ENCODE assay signal across 8 cellular contexts in the genomic region with DNA sequence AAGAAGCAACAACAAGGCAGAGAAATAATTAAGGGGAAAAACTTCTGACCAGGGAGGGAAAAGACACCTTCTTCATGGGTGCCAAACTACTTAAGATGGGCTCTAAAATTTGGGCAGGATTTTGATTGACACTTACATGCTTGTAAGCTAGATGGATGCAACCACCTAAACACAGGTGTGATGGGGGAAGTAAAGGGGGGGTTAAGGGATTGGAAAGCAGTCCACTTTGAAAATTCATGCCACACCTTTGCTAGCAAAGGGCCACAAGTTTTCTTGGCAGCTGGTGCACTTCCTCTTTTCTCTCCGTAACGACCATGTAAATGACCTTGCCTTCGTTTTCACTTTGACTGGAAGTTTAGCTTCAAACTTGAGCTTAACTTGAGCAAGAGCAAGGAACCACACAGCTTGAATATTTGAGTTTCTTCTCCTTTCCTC. TPM values are rescaled to one million over a fixed set of nuclear protein-coding genes. Genes with fewer than 3 reads are reported as not detected.
DNase-seq lines count a peak whose midpoint lies in the region; ATAC-seq and TF ChIP-seq lines count a peak whose summit lies in the region.

No MANE protein-coding gene starts in this region.

- ATAC-seq in GM18502 (IDR thresholded peaks at IDR 0.05; ENCODE audit: poor library complexity, unreplicated experiment) (peak; percentile 96), GM21619 (IDR thresholded peaks at IDR 0.05; ENCODE audit: unreplicated experiment) (peak; percentile 96)

- no peak for TF ChIP-seq EP300 in esophagus muscularis mucosa (IDR thresholded peaks at IDR 0.05)

- no peak overlapping the region for H3K4me3 ChIP-seq in left ventricle myocardium inferior
- no peak overlapping the region for H3K4me3 ChIP-seq in esophagus muscularis mucosa

- H3K27ac ChIP-seq in left ventricle myocardium inferior (replicated peaks) (peak overlapping the region; percentile 69), esophagus muscularis mucosa (replicated peaks in 1 of 4) (peak overlapping the region in 2 of 4 donors; percentile 26 to 49)

- H3K9me3 ChIP-seq in left ventricle myocardium inferior (replicated peaks): no peaks in the 10 kb centered on the region
- no peaks in the 10 kb centered on the region for H3K9me3 ChIP-seq in esophagus muscularis mucosa

- TF ChIP-seq POLR2A in esophagus muscularis mucosa (IDR thresholded peaks at IDR 0.05; ENCODE audit: low read depth): no peak

- peaks cover 23% of the 10 kb centered on the region for H3K4me1 ChIP-seq in left ventricle myocardium inferior
- peaks cover 8 to 16% (median 9%) of the 10 kb centered on the region in 4 donors for H3K4me1 ChIP-seq in esophagus muscularis mucosa

- no peaks in the 10 kb centered on the region for H3K27me3 ChIP-seq in left ventricle myocardium inferior (ENCODE audit: low read depth)
- H3K27me3 ChIP-seq in esophagus muscularis mucosa: peaks cover 0 to 11% (median 0%) of the 10 kb centered on the region in 4 donors

- WGBS in esophagus muscularis mucosa: 19% methylated on average over 3 of the region's 3 CpGs

- no peak for TF ChIP-seq CTCF in left ventricle myocardium inferior (IDR thresholded peaks at IDR 0.05; ENCODE audit: borderline replicate concordance)
- TF ChIP-seq CTCF in esophagus muscularis mucosa (IDR thresholded peaks at IDR 0.05): no peak

- intact Hi-C loops in left ventricle myocardium inferior (cut with micrococcal nuclease) (no loop called here), esophagus muscularis mucosa (cut with DNase I) (no loop called here)

- DNase-seq in KG1 (lab: John Stamatoyannopoulos, UW): peak; percentile 56
- DNase-seq in left ventricle myocardium inferior: no peak
- no peak for DNase-seq in HT-29 (ENCODE audit: low spot score)
- DNase-seq in NCI-H2081 (lab: John Stamatoyannopoulos, UW): no peak
- DNase-seq in esophagus muscularis mucosa (ENCODE audit: extremely low spot score): no peak
- no peak for DNase-seq in HuH-7.5 (ENCODE audit: low spot score)

- H3K36me3 ChIP-seq in left ventricle myocardium inferior (no peaks in the 10 kb centered on the region), esophagus muscularis mucosa (no peaks in the 10 kb centered on the region)

RNA-seq across cellular contexts. Expression of gene PRKAR1A, which starts 14.3 kb away (rescaled TPM):
- total RNA-seq in left ventricle myocardium inferior (733 TPM), esophagus muscularis mucosa (100 to 1,000 TPM; 179 to 311 (median 219) TPM)
- total RNA-seq in HT-29 (2014; rRNA removed; shearing (Covaris generic)): 86.4 and 119 TPM in 2 replicates

RNA-seq across cellular contexts. Expression of gene WIPI1, which starts 40.6 kb away (rescaled TPM):
- 89.9 TPM for total RNA-seq in left ventricle myocardium inferior
- 4.4 and 7.3 TPM in 2 replicates for total RNA-seq in HT-29 (2014; rRNA removed; shearing (Covaris generic))
- total RNA-seq in esophagus muscularis mucosa: 10 to 100 TPM; 27.0 to 59.4 (median 43.5) TPM
